ENCODE assay signal across 8 cellular contexts in genomic region chrX:120485562-120486520, GRCh38. TPM values are rescaled to one million over a fixed set of nuclear protein-coding genes. Genes with fewer than 3 reads are reported as not detected.
DNase-seq lines count a peak whose midpoint lies in the region; ATAC-seq and TF ChIP-seq lines count a peak whose summit lies in the region.

No MANE protein-coding gene starts in this region.

- H3K36me3 ChIP-seq in MM.1S (replicated peaks; ENCODE audit: insufficient read depth, low read length): no peaks in the 10 kb centered on the region

- peak; percentile 37 for DNase-seq in GM04503 (ENCODE audit: low read depth)
- peak; percentile 69 for DNase-seq in HCEC 1CT
- DNase-seq in MM.1S: peak; percentile 81
- DNase-seq in SK-N-DZ (ENCODE audit: low spot score): peak; percentile 86
- DNase-seq in activated naive CD8-positive, alpha-beta T cell treated with anti-CD3 and anti-CD28 coated beads, Interleukin-2, amount 10 ng/mL, durations not matched to agents 7 days and 5 days: peak; percentile 62
- DNase-seq in Right ventricle myocardium inferior (ENCODE audit: missing footprints): peak; percentile 85
- DNase-seq in osteocyte (ENCODE audit: extremely low spot score, unreplicated experiment): peak; percentile 87
- peak; percentile 64 for DNase-seq in ureter (ENCODE audit: low spot score)

- peak overlapping the region; percentile 94 for H3K27ac ChIP-seq in MM.1S (ENCODE audit: low read length)

- H3K36me3 Mint-ChIP-seq in activated naive CD8-positive, alpha-beta T cell treated with anti-CD3 and anti-CD28 coated beads, Interleukin-2, amount 10 ng/mL, durations not matched to agents 7 days and 5 days: no peaks in the 10 kb centered on the region
- H3K36me3 Mint-ChIP-seq in osteocyte (ENCODE audit: unreplicated experiment): peaks cover 1% of the 10 kb centered on the region

- no peaks in the 10 kb centered on the region for H3K9me3 Mint-ChIP-seq in activated naive CD8-positive, alpha-beta T cell treated with anti-CD3 and anti-CD28 coated beads, Interleukin-2, amount 10 ng/mL, durations not matched to agents 7 days and 5 days
- peaks cover 3% of the 10 kb centered on the region for H3K9me3 Mint-ChIP-seq in osteocyte (ENCODE audit: unreplicated experiment)

- peaks cover 19% of the 10 kb centered on the region for H3K4me1 Mint-ChIP-seq in activated naive CD8-positive, alpha-beta T cell treated with anti-CD3 and anti-CD28 coated beads, Interleukin-2, amount 10 ng/mL, durations not matched to agents 7 days and 5 days
- H3K4me1 Mint-ChIP-seq in osteocyte (ENCODE audit: unreplicated experiment): peaks cover 9% of the 10 kb centered on the region

- intact Hi-C loops in Right ventricle myocardium inferior (cut with DNase I): loop anchor here (5.0 kb wide), 1 partner anchor 76 kb away; the partner anchor contains the start of gene CUL4B

- TF ChIP-seq CTCF in MM.1S (IDR thresholded peaks at IDR 0.05; ENCODE audit: low read length): peak; percentile 48
- TF ChIP-seq CTCF in osteocyte (IDR thresholded peaks at IDR 0.05): peak; percentile 57

- H3K27me3 ChIP-seq in MM.1S (replicated peaks; ENCODE audit: insufficient read depth, low read length): no peaks in the 10 kb centered on the region

- no peaks in the 10 kb centered on the region for H3K9me3 ChIP-seq in MM.1S (replicated peaks; ENCODE audit: insufficient read depth, low read length)

- H3K4me3 Mint-ChIP-seq in activated naive CD8-positive, alpha-beta T cell treated with anti-CD3 and anti-CD28 coated beads, Interleukin-2, amount 10 ng/mL, durations not matched to agents 7 days and 5 days: peak overlapping the region; percentile 78
- peak overlapping the region; percentile 78 for H3K4me3 Mint-ChIP-seq in osteocyte (ENCODE audit: unreplicated experiment)

- H3K79me2 ChIP-seq in MM.1S (ENCODE audit: low read length): no peaks in the 10 kb centered on the region

- no peaks in the 10 kb centered on the region for H3K9me2 ChIP-seq in MM.1S (replicated peaks; ENCODE audit: insufficient read depth, low read length)

- 0 out of 2 replicates have a peak, but pooled peaks cover 4% of the 10 kb centered on the region for H3F3A ChIP-seq in MM.1S (ENCODE audit: insufficient read depth, low read length)

- H3K27ac Mint-ChIP-seq in activated naive CD8-positive, alpha-beta T cell treated with anti-CD3 and anti-CD28 coated beads, Interleukin-2, amount 10 ng/mL, durations not matched to agents 7 days and 5 days: peak overlapping the region; percentile 89
- H3K27ac Mint-ChIP-seq in osteocyte (ENCODE audit: unreplicated experiment): peak overlapping the region; percentile 96

- no peaks in the 10 kb centered on the region for H4K20me1 ChIP-seq in MM.1S (ENCODE audit: insufficient read depth, low read length)

- H3K4me1 ChIP-seq in MM.1S (ENCODE audit: low read length): no peaks in the 10 kb centered on the region

- peaks cover 1% of the 10 kb centered on the region for H3K27me3 Mint-ChIP-seq in activated naive CD8-positive, alpha-beta T cell treated with anti-CD3 and anti-CD28 coated beads, Interleukin-2, amount 10 ng/mL, durations not matched to agents 7 days and 5 days
- H3K27me3 Mint-ChIP-seq in osteocyte (ENCODE audit: unreplicated experiment): no peaks in the 10 kb centered on the region

- peak overlapping the region; percentile 88 for H2AFZ ChIP-seq in MM.1S (ENCODE audit: low read length)

- H3K9ac ChIP-seq in MM.1S (ENCODE audit: low read length): peak overlapping the region; percentile 77

- POLR2A ChIA-PET in activated naive CD8-positive, alpha-beta T cell treated with anti-CD3 and anti-CD28 coated beads, Interleukin-2, amount 10 ng/mL, durations not matched to agents 7 days and 5 days (lab: Charles Lee): interaction anchor here (0.7 to 1.7 kb wide), 3 partner anchors 75 to 176 kb away, joined by 3 to 8 read pairs (median 5); partner anchors contain the start of genes CUL4B and MCTS1

- peak overlapping the region; percentile 85 for H3K4me2 ChIP-seq in MM.1S (ENCODE audit: low read depth, low read length)

- peak overlapping the region; percentile 65 for H3K4me3 ChIP-seq in MM.1S (ENCODE audit: low read length)

- ATAC-seq in activated naive CD8-positive, alpha-beta T cell treated with anti-CD3 and anti-CD28 coated beads, Interleukin-2, amount 10 ng/mL, durations not matched to agents 7 days and 5 days (ENCODE audit: low read depth): peak; percentile 82
- ATAC-seq in Right ventricle myocardium inferior: peak; percentile 92

RNA-seq across cellular contexts. Expression of gene LAMP2, which starts 16.7 kb away (rescaled TPM):
- 25.3 and 27.6 TPM in 2 replicates for polyA plus RNA-seq in SK-N-DZ (2014; cell fraction: cytosol; rRNA removed)
- polyA plus RNA-seq in SK-N-DZ (2014; cell fraction: nucleus; rRNA removed): 10.5 and 12.2 TPM in 2 replicates
- total RNA-seq in activated naive CD8-positive, alpha-beta T cell treated with anti-CD3 and anti-CD28 coated beads, Interleukin-2, amount 10 ng/mL, durations not matched to agents 7 days and 5 days: 10 to 100 TPM; 41.8 to 41.9 TPM
- total RNA-seq in Right ventricle myocardium inferior (55.7 TPM), osteocyte (206 and 214 TPM in 2 replicates), ureter (82.3 TPM)

Comparison
In these comparisons a context has a peak if more than half of its experiments do, and no peak if none do; other contexts are left out.
1. Peak in every context shown above with its lines: DNase-seq, ATAC-seq, H3K4me3 ChIP-seq and H3K27ac ChIP-seq.
2. DNase-seq: peak in every context shown above with its lines; median percentile 87 in osteocyte; 86 in SK-N-DZ; 85 in Right ventricle myocardium inferior; 81 in MM.1S; 69 in HCEC 1CT; 64 in ureter; 62 in activated naive CD8-positive, alpha-beta T cell treated with anti-CD3 and anti-CD28 coated beads, Interleukin-2, amount 10 ng/mL, durations not matched to agents 7 days and 5 days; 37 in GM04503.